In the genomic region with DNA sequence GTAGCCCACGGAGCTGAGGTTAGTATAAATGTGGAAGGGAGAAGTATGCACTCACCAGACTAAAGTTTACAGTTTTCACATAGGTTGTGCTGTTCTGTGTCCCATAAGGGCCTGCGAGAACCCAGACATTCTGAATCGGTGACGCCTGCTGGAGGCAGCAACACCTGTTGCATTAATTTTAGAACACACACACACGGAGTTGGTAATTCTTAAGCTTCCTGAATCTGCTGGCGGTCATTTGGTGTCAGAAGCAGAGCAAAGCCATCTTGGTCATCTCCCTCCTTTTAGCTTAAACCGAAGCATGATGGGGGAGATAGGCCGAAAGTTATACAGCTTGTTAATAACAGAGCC, we compare ENCODE assay signal across 1 cellular context.
TF ChIP-seq lines count a peak whose summit lies in the region.

No MANE protein-coding gene starts in this region.

TF ChIP-seq in GM23338, 12 proteins besides CTCF, POLR2A, EP300 and RAD21 (continued from another document):
- no peak for TF ChIP-seq ZNF462 (CRISPR knock-in tag; IDR thresholded peaks at IDR 0.05)
- TF ChIP-seq JUNB (IDR thresholded peaks at IDR 0.05; ENCODE audit: unreplicated experiment): no peak
- no peak for TF ChIP-seq EZH2 (IDR thresholded peaks at IDR 0.05; ENCODE audit: low read depth, unreplicated experiment)
- TF ChIP-seq EZH2phosphoT487 (IDR thresholded peaks at IDR 0.05; ENCODE audit: unreplicated experiment): no peak
